17 cellular contexts compared by ENCODE assay signal in the genomic region with DNA sequence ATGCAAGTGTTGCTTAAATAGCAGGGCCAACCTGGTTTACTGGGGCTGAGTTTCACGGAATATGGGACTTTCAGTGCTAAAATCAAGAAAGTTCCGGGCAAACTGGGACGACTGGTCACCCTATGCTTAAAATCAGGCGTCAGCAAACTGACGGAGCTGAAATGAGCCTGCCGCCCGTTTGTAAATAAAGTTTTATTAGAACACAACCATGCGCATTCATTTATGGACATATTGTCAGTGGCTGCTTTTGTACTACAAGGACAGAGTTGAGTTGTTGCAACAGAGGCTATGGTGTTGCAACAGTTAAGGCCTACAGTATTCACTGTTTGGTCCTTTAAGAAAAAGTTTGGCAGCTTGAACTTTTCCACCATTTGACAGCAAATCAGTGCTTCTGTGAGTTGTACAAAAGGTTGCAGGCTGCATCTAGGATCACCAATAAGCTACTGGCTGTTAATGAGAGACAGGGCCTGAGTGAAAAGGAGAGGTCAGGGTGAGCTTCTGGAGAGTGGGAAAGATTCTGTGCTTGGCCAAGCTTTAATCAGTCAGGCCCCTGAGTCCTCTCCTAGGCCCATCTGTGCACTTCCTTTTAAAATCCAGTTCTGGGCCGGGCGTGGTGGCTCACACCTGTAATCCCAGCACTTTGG. TPM values are rescaled to one million over a fixed set of nuclear protein-coding genes. Genes with fewer than 3 reads are reported as not detected.
A peak's percentile ranks its signal among the peaks of the same experiment; 100 is the strongest.
DNase-seq lines count a peak whose midpoint lies in the region; ATAC-seq and TF ChIP-seq lines count a peak whose summit lies in the region.
"Had no signal": no experiment of that assay in that cellular context is flagged by ENCODE, and none has a peak within 500 bp of the region (broad histone marks: within the 10 kb centered on the region; RNA-seq: fewer than 3 reads in every experiment).

No MANE protein-coding gene starts in this region.

- TF ChIP-seq POLR2A in IMR-90 (IDR thresholded peaks at IDR 0.05; ENCODE audit: low read depth, low read length) (no peak), erythroblast (IDR thresholded peaks at IDR 0.05; ENCODE audit: low read length) (no peak)

- no peaks in the 10 kb centered on the region for H3K27me3 Mint-ChIP-seq in CD4-positive, CD25-positive, alpha-beta regulatory T cell
- H3K27me3 Mint-ChIP-seq in naive thymus-derived CD8-positive, alpha-beta T cell = no peaks in the 10 kb centered on the region

- peak overlapping the region; percentile 69 for H3K18ac ChIP-seq in IMR-90 (ENCODE audit: low read depth, low read length)

- H4K5ac ChIP-seq in IMR-90 (ENCODE audit: low read depth, low read length) = peak overlapping the region; percentile 64; the same call in 1 of the 2 replicates

- H3K4me3 Mint-ChIP-seq in CD4-positive, CD25-positive, alpha-beta regulatory T cell = peak overlapping the region in 2 of 4 donors; percentile 31 to 45
- H3K4me3 Mint-ChIP-seq in naive thymus-derived CD8-positive, alpha-beta T cell = peak overlapping the region in 2 of 10 donors; percentile 10
- H3K4me3 Mint-ChIP-seq: nephron progenitor cell had no signal

- no peak overlapping the region for H3K23ac ChIP-seq in IMR-90 (ENCODE audit: low read depth, low read length)

- H3K27ac ChIP-seq in CD4-positive, CD25-positive, alpha-beta regulatory T cell (ENCODE audit: insufficient read depth, low read length, poor library complexity, severe bottlenecking) = peak overlapping the region; percentile 79
- peak overlapping the region; percentile 62; the same call in 1 of the 2 replicates for H3K27ac ChIP-seq in IMR-90 (ENCODE audit: insufficient read depth, low read length)
- H3K27ac ChIP-seq: thoracic aorta had no signal

- H3K4ac ChIP-seq in IMR-90 (ENCODE audit: low read depth, low read length) = peak overlapping the region; percentile 35; the same call in 1 of the 2 replicates

- H3K27me3 ChIP-seq in CD4-positive, CD25-positive, alpha-beta regulatory T cell (ENCODE audit: control insufficient read depth, insufficient read depth, low read length) = no peaks in the 10 kb centered on the region
- H3K27me3 ChIP-seq in IMR-90 (ENCODE audit: control insufficient read depth, insufficient read depth, low read length) = no peaks in the 10 kb centered on the region

- H4K91ac ChIP-seq in IMR-90 (ENCODE audit: insufficient read depth, low read depth, low read length) = no peak overlapping the region; the same call in 1 of the 2 replicates

- H3K56ac ChIP-seq in IMR-90 (ENCODE audit: extremely low read depth, insufficient read depth, low read length) = no peak overlapping the region

- in situ Hi-C loops in IMR-90 (cut with MboI; ENCODE audit: low sequenced_read_pairs) = no loop called here

- CTCF ChIA-PET in IMR-90 (lab: Yijun Ruan, JAX) = interaction anchor here (1.6 kb wide), 1 partner anchor 184 kb away, joined by 3 read pairs; no protein-coding TSS in a partner anchor

- 88% methylated on average over 5 of the region's 10 CpGs; no CpG with 5 or more reads in 1 of the 2 experiments for WGBS in IMR-90 (ENCODE audit: extremely low coverage in 2 of 2, insufficient read length in 1 of 2), 2 experiments

- no peak overlapping the region for H2BK5ac ChIP-seq in IMR-90 (ENCODE audit: low read depth, low read length, poor library complexity, severe bottlenecking)

- no peak overlapping the region for H2AK9ac ChIP-seq in IMR-90 (replicated peaks; ENCODE audit: low read depth, low read length, poor library complexity)

- no TSS peak for BruUV-seq in IMR-90 (replicated peaks; lab: Mats Ljungman, UMichigan)

- peaks cover 2 to 6% of the 10 kb centered on the region in 2 experiments for H3K9me3 ChIP-seq in CD4-positive, CD25-positive, alpha-beta regulatory T cell (ENCODE audit: control insufficient read depth in 2 of 2, low read length in 2 of 2)
- H3K9me3 ChIP-seq in IMR-90 (ENCODE audit: control insufficient read depth, insufficient read depth, low read length) = peaks cover 3% of the 10 kb centered on the region; the same call in 1 of the 2 replicates
- H3K9me3 ChIP-seq: thoracic aorta had no signal

- no peak for ATAC-seq in CD4-positive, CD25-positive, alpha-beta regulatory T cell (ENCODE audit: low read depth in 2 of 2)
- peak; percentile 21; the same call in 1 of the 2 replicates for ATAC-seq in IMR-90 (ENCODE audit: low read depth)
- ATAC-seq in naive thymus-derived CD8-positive, alpha-beta T cell = no peak
- ATAC-seq: left colon had no signal

- peaks cover 69% of the 10 kb centered on the region for H3K4me1 ChIP-seq in CD4-positive, CD25-positive, alpha-beta regulatory T cell (ENCODE audit: control insufficient read depth, insufficient read depth, low read length, poor library complexity, severe bottlenecking)
- peaks cover 3% of the 10 kb centered on the region; the same call in 1 of the 2 replicates for H3K4me1 ChIP-seq in IMR-90 (ENCODE audit: control insufficient read depth, insufficient read depth, low read length)

- peak overlapping the region; percentile 87 to 93 (median 88) for H3K27ac Mint-ChIP-seq in CD4-positive, CD25-positive, alpha-beta regulatory T cell
- H3K27ac Mint-ChIP-seq in naive thymus-derived CD8-positive, alpha-beta T cell = peak overlapping the region; percentile 41 to 98 (median 88)
- H3K27ac Mint-ChIP-seq: nephron progenitor cell had no signal

- no peaks in the 10 kb centered on the region for H3K79me1 ChIP-seq in IMR-90 (ENCODE audit: low read depth in 1 of 2, low read length in 2 of 2)

- peaks cover 0 to 10% (median 0%) of the 10 kb centered on the region in 7 donors for H3K9me3 Mint-ChIP-seq in CD4-positive, CD25-positive, alpha-beta regulatory T cell
- peaks cover 0 to 9% (median 0%) of the 10 kb centered on the region in 9 donors for H3K9me3 Mint-ChIP-seq in naive thymus-derived CD8-positive, alpha-beta T cell

- intact Hi-C loops in IMR-90 (cut with micrococcal nuclease) = no loop called here

- no peak overlapping the region for H3K4me2 ChIP-seq in IMR-90 (ENCODE audit: low read depth, low read length)

- H3K9me1 ChIP-seq in IMR-90 (ENCODE audit: insufficient read depth, low read length) = peaks cover 9% of the 10 kb centered on the region

- peak overlapping the region; percentile 32; the same call in 1 of the 2 replicates for H2BK120ac ChIP-seq in IMR-90 (ENCODE audit: low read depth, low read length)

- no peak for DNase-seq in CD4-positive, CD25-positive, alpha-beta regulatory T cell
- DNase-seq in IMR-90 (peak; percentile 63), amniotic epithelial cell (ENCODE audit: low read depth) (peak; percentile 93), NCI-H1048 (lab: John Stamatoyannopoulos, UW) (no peak), erythroblast (lab: John Stamatoyannopoulos, UW) (no peak), NCI-H1694 treated with DMSO at 0.1 percent for 48 hours (lab: John Stamatoyannopoulos, UW) (no peak), SW480 (ENCODE audit: low spot score) (no peak)
- no peak for DNase-seq in naive thymus-derived CD8-positive, alpha-beta T cell
- DNase-seq: amniotic stem cell, cortex of kidney, glutamatergic neuron, left colon, NCI-H2227 treated with DMSO at 0.1 percent for 48 hours, nephron progenitor cell, T-helper 9 cell had no signal

- no peak overlapping the region for H2BK20ac ChIP-seq in IMR-90 (ENCODE audit: low read depth, low read length)

- no peak overlapping the region for H3K4me3 ChIP-seq in CD4-positive, CD25-positive, alpha-beta regulatory T cell (ENCODE audit: low read depth, low read length)
- no peak overlapping the region for H3K4me3 ChIP-seq in IMR-90 (ENCODE audit: insufficient read depth, low read depth, low read length)
- H3K4me3 ChIP-seq: skin epidermis, thoracic aorta had no signal

- no peak for TF ChIP-seq CTCF in IMR-90 (conservative IDR thresholded peaks at IDR 0.05; ENCODE audit: low read depth, low read length)

- H4K20me1 ChIP-seq in IMR-90 (ENCODE audit: insufficient read depth, low read length) = no peaks in the 10 kb centered on the region

- peak overlapping the region; percentile 63; the same call in 1 of the 2 replicates for H2AK5ac ChIP-seq in IMR-90 (ENCODE audit: low read depth, low read length)

- H3K14ac ChIP-seq in IMR-90 (replicated peaks; ENCODE audit: low read depth, low read length) = no peak overlapping the region

- POLR2A ChIA-PET in IMR-90 (lab: Charles Lee; ENCODE audit: unreplicated experiment) = no interaction called here
- POLR2A ChIA-PET in naive thymus-derived CD8-positive, alpha-beta T cell (lab: Charles Lee) = interaction anchor here (0.6 to 11.3 kb wide), 5 partner anchors 8 to 29 kb away, joined by 3 to 233 read pairs (median 4); a partner anchor contains a TSS

- H3K36me3 Mint-ChIP-seq in CD4-positive, CD25-positive, alpha-beta regulatory T cell = peaks cover 51% of the 10 kb centered on the region
- peaks cover 0 to 70% (median 20%) of the 10 kb centered on the region in 3 donors for H3K36me3 Mint-ChIP-seq in naive thymus-derived CD8-positive, alpha-beta T cell

- dilution Hi-C loops in IMR-90 (cut with HindIII; ENCODE audit: low sequenced_read_pairs, unreplicated experiment) = no loop called here

- H2AFZ ChIP-seq in IMR-90 (replicated peaks; ENCODE audit: low read length, poor library complexity) = no peak overlapping the region

- peaks cover 68% of the 10 kb centered on the region for H3K36me3 ChIP-seq in CD4-positive, CD25-positive, alpha-beta regulatory T cell (ENCODE audit: control insufficient read depth, insufficient read depth, low read length)
- no peaks in the 10 kb centered on the region for H3K36me3 ChIP-seq in IMR-90 (ENCODE audit: control insufficient read depth, insufficient read depth, low read length)
- H3K36me3 ChIP-seq: thoracic aorta had no signal

- peak overlapping the region in 1 of 2 experiments; percentile 70; a peak in 1 of 4 replicates for H4K8ac ChIP-seq in IMR-90 (ENCODE audit: low read depth in 2 of 2, low read length in 2 of 2)

- peaks cover 20 to 97% (median 54%) of the 10 kb centered on the region in 4 donors for H3K4me1 Mint-ChIP-seq in CD4-positive, CD25-positive, alpha-beta regulatory T cell
- H3K4me1 Mint-ChIP-seq in naive thymus-derived CD8-positive, alpha-beta T cell = peaks cover 47 to 81% (median 80%) of the 10 kb centered on the region in 4 donors

- no peak overlapping the region for H3K9ac ChIP-seq in IMR-90 (ENCODE audit: low read depth, low read length)

- TF ChIP-seq RAD21 in IMR-90 (IDR thresholded peaks at IDR 0.05; ENCODE audit: low read length) = no peak

- H2BK15ac ChIP-seq in IMR-90 (ENCODE audit: low read depth, low read length) = no peak overlapping the region; the same call in 2 of the 3 replicates

RNA-seq across cellular contexts. Expression of a gene that starts 13.3 kb away (rescaled TPM):
- 218 TPM for total RNA-seq in CD4-positive, CD25-positive, alpha-beta regulatory T cell
- 100 to 1,000 TPM; 722 to 844 (median 818) TPM for polyA plus RNA-seq in CD4-positive, CD25-positive, alpha-beta regulatory T cell
- total RNA-seq in IMR-90 (2012; rRNA removed) = 2.8 and 3.2 TPM in 2 replicates
- 10.8 and 13.9 TPM in 2 replicates for polyA plus RNA-seq in IMR-90 (2012; rRNA removed)
- 7.9 and 13.9 TPM in 2 replicates for polyA plus RNA-seq in IMR-90 (2012; cell fraction: cytosol; rRNA removed)
- polyA plus RNA-seq in IMR-90 (2012; cell fraction: nucleus; rRNA removed; ENCODE audit: low replicate concordance) = 29.8 and 69.7 TPM in 2 replicates
- total RNA-seq in naive thymus-derived CD8-positive, alpha-beta T cell = 100 to 1,000 TPM; 157 to 163 TPM
- 100 to 1,000 TPM; 453 to 720 (median 520) TPM for polyA plus RNA-seq in naive thymus-derived CD8-positive, alpha-beta T cell

RNA-seq across cellular contexts. Expression of a gene that starts 22.5 kb away (rescaled TPM):
- total RNA-seq in CD4-positive, CD25-positive, alpha-beta regulatory T cell = 5.9 TPM
- polyA plus RNA-seq in CD4-positive, CD25-positive, alpha-beta regulatory T cell = 1 to 10 TPM in 2 of 4 donors, under 1 TPM in 1, not detected in 1; 0.90 to 3.5 (median 1.5) TPM
- 6.7 and 8.1 TPM in 2 replicates for total RNA-seq in IMR-90 (2012; rRNA removed)
- 8.4 and 9.2 TPM in 2 replicates for polyA plus RNA-seq in IMR-90 (2012; rRNA removed)
- 9.3 and 21.4 TPM in 2 replicates for polyA plus RNA-seq in IMR-90 (2012; cell fraction: cytosol; rRNA removed)
- polyA plus RNA-seq in IMR-90 (2012; cell fraction: nucleus; rRNA removed; ENCODE audit: low replicate concordance) = 4.5 and 5.0 TPM in 2 replicates
- under 1 TPM; 0.26 to 0.77 TPM for total RNA-seq in naive thymus-derived CD8-positive, alpha-beta T cell
- under 1 TPM in 2 of 3 donors, not detected in 1; 0.06 to 0.21 TPM for polyA plus RNA-seq in naive thymus-derived CD8-positive, alpha-beta T cell

RNA-seq across cellular contexts. Expression of a gene that starts 58.0 kb away (rescaled TPM):
- 173 TPM for total RNA-seq in CD4-positive, CD25-positive, alpha-beta regulatory T cell
- polyA plus RNA-seq in CD4-positive, CD25-positive, alpha-beta regulatory T cell = 100 to 1,000 TPM; 241 to 295 (median 260) TPM
- total RNA-seq in IMR-90 (2012; rRNA removed) = 52.7 and 58.3 TPM in 2 replicates
- 77.9 and 87.2 TPM in 2 replicates for polyA plus RNA-seq in IMR-90 (2012; rRNA removed)
- 38.1 and 73.2 TPM in 2 replicates for polyA plus RNA-seq in IMR-90 (2012; cell fraction: cytosol; rRNA removed)
- 37.4 and 201 TPM in 2 replicates for polyA plus RNA-seq in IMR-90 (2012; cell fraction: nucleus; rRNA removed; ENCODE audit: low replicate concordance)
- 100 to 1,000 TPM; 176 to 184 TPM for total RNA-seq in naive thymus-derived CD8-positive, alpha-beta T cell
- polyA plus RNA-seq in naive thymus-derived CD8-positive, alpha-beta T cell = 100 to 1,000 TPM; 287 to 373 (median 324) TPM

RNA-seq across cellular contexts. Expression of a gene that starts 59.4 kb away (rescaled TPM):
- 107 TPM for total RNA-seq in CD4-positive, CD25-positive, alpha-beta regulatory T cell
- polyA plus RNA-seq in CD4-positive, CD25-positive, alpha-beta regulatory T cell = 10 to 100 TPM; 25.3 to 37.6 (median 32.2) TPM
- 37.8 and 61.7 TPM in 2 replicates for total RNA-seq in IMR-90 (2012; rRNA removed)
- 19.8 and 22.6 TPM in 2 replicates for polyA plus RNA-seq in IMR-90 (2012; rRNA removed)
- 11.8 and 12.7 TPM in 2 replicates for polyA plus RNA-seq in IMR-90 (2012; cell fraction: cytosol; rRNA removed)
- polyA plus RNA-seq in IMR-90 (2012; cell fraction: nucleus; rRNA removed; ENCODE audit: low replicate concordance) = 18.0 and 42.4 TPM in 2 replicates
- 10 to 100 TPM; 93.4 to 95.7 TPM for total RNA-seq in naive thymus-derived CD8-positive, alpha-beta T cell
- polyA plus RNA-seq in naive thymus-derived CD8-positive, alpha-beta T cell = 10 to 100 TPM; 33.3 to 36.6 (median 36.1) TPM

Comparison
In these comparisons a context has a peak if more than half of its experiments do, and no peak if none do; other contexts are left out.
1. DNase-seq: peak in IMR-90 (single experiment) and amniotic epithelial cell (single experiment); none in CD4-positive, CD25-positive, alpha-beta regulatory T cell (0 of 3), naive thymus-derived CD8-positive, alpha-beta T cell (0 of 10), NCI-H1048 (single experiment), erythroblast (0 of 2), NCI-H1694 treated with DMSO at 0.1 percent for 48 hours (single experiment) and SW480 (single experiment).
2. RNA of a gene that starts 13.3 kb away (total RNA-seq): 218 TPM in CD4-positive, CD25-positive, alpha-beta regulatory T cell (single experiment) and 157 to 163 TPM in naive thymus-derived CD8-positive, alpha-beta T cell; 2.8 to 3.2 TPM in IMR-90; every median in the first group is over 10 times any median in the second.